ENCODE assay signal across 23 cellular contexts in genomic region chr19:56642711-56643459, GRCh38. TPM values are rescaled to one million over a fixed set of nuclear protein-coding genes. Genes with fewer than 3 reads are reported as not detected.
"Had no signal": no experiment of that assay in that cellular context is flagged by ENCODE, and none has a peak within 500 bp of the region (broad histone marks: within the 10 kb centered on the region; RNA-seq: fewer than 3 reads in every experiment).

Gene SMIM17, plus strand, starts transcription at chr19:56643159. Its CDS starts 2,509 bp downstream, at chr19:56645668.

- H3K9me3 ChIP-seq: gastrocnemius medialis had no signal

- H3K4me3 ChIP-seq: gastrocnemius medialis, left ventricle myocardium inferior, lower lobe of right lung, psoas muscle, sigmoid colon, skin epidermis, stomach, thoracic aorta, transverse colon had no signal

- H3K36me3 ChIP-seq: gastrocnemius medialis, lower lobe of right lung, sigmoid colon, thoracic aorta, transverse colon had no signal

- ATAC-seq: esophagus mucosa, gastrocnemius medialis, left cardiac atrium, lower lobe of right lung, psoas muscle had no signal

- DNase-seq: cortex of kidney; effector memory CD4-positive, alpha-beta T cell; gastrocnemius medialis; immature natural killer cell; kidney; left cardiac atrium; left ventricle myocardium inferior; lower lobe of right lung; midbrain; psoas muscle; sigmoid colon; stimulated activated CD4-positive, alpha-beta T cell treated with anti-CD3 and anti-CD28 coated beads, Interleukin-2, amount 100 ng/mL, for 24 hours; stimulated activated CD4-positive, alpha-beta T cell treated with anti-CD3 and anti-CD28 coated beads, Interleukin-4, amount 100 ng/mL, for 4 hours; stimulated activated naive B cell treated with anti-CD40 and anti-IgM and Interleukin-4, amounts not matched to agents 10 μg/mL and 1 μg/mL and 100 μg/mL, for 72 hours; stomach; substantia nigra; transverse colon had no signal

- H3K4me1 ChIP-seq: gastrocnemius medialis, left ventricle myocardium inferior, lower lobe of right lung, psoas muscle, sigmoid colon, stomach, transverse colon had no signal

- H3K27ac ChIP-seq: gastrocnemius medialis, left ventricle myocardium inferior, lower lobe of right lung, psoas muscle, sigmoid colon, skin epidermis, stomach, thoracic aorta, transverse colon had no signal

- FAIRE-seq: endometrium, kidney, urothelium cell line had no signal

RNA-seq across cellular contexts. Expression of gene SMIM17, which starts in this region (rescaled TPM):
- total RNA-seq: esophagus mucosa, left ventricle myocardium inferior, lower lobe of right lung, osteoblast, psoas muscle, transverse colon had no signal
- polyA plus RNA-seq: immature natural killer cell had no signal
